ENCODE assay signal across 8 cellular contexts in the genomic region with DNA sequence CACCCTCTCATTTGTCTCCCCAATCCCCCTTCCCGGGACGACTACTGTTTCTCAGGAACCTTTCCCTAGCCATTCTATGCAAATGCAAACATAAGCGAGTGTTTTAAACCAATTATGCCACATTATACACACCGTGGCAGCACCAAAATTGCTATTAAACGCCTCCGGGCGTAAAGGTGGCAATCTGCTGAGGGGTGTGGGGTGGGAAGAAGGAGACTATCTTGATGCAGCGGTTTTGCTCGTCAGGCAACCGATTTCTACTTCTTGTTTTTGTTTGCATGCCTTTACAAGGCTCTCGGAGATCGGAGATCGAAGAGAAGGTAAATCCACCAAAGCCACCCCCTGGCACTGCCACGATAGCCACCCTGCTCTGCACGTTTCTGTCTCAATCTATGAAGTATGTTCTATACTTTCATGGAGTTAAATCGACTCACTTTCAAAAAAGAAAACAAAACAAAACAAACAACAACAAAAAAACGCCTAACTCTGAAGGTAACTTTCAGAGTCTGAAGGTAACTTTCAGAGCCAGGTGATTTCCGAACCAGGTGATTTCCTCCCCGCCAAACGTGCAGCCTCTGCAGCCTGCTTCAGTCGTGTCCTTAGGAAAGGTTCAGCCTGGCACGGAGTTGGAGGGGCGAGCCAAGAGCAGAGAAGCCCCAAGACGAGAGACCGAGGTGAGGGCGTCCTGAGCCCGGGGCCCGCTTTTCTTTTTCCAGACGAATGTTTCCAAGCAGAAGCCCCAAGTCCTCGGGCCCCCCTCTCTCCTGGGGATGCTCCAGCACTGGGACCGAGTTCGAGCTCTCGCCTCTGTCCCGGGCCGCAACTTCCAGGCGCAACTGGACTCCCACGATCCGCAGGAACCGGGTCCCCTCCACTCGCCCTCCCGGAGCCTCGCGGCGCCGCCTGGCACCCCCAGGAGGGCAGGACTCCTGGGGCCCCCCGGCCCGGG. TPM values are rescaled to one million over a fixed set of nuclear protein-coding genes. Genes with fewer than 3 reads are reported as not detected.
DNase-seq lines count a peak whose midpoint lies in the region; ATAC-seq and TF ChIP-seq lines count a peak whose summit lies in the region.

No MANE protein-coding gene starts in this region.

- H3K4me1 Mint-ChIP-seq in activated CD4-positive, alpha-beta T cell treated with anti-CD3 and anti-CD28 coated beads for 36 hours = peaks cover 37% of the 10 kb centered on the region
- peaks cover 22 to 34% of the 10 kb centered on the region in 2 donors for H3K4me1 Mint-ChIP-seq in effector memory CD8-positive, alpha-beta T cell (ENCODE audit: low read depth in 2 of 2)
- peaks cover 20 to 31% of the 10 kb centered on the region in 2 donors for H3K4me1 Mint-ChIP-seq in natural killer cell

- peak; percentile 45 for DNase-seq in activated CD4-positive, alpha-beta T cell treated with anti-CD3 and anti-CD28 coated beads for 36 hours
- DNase-seq in activated CD4-positive, alpha-beta T cell treated with anti-CD3 and anti-CD28 coated beads for 1 hour = no peak
- DNase-seq in T-helper 9 cell (peak; percentile 43), natural killer cell (peak; percentile 17), NCI-H524 treated with DMSO at 0.1 percent for 48 hours (lab: John Stamatoyannopoulos, UW) (no peak), C1 segment of cervical spinal cord (lab: John Stamatoyannopoulos, UW) (no peak)
- peak; percentile 21 to 44 (median 25) for DNase-seq in effector memory CD8-positive, alpha-beta T cell

- intact Hi-C loops in activated CD4-positive, alpha-beta T cell treated with anti-CD3 and anti-CD28 coated beads for 36 hours (cut with DNase I, micrococcal nuclease) = loop anchor here in 1 of 2 experiments (2.0 kb wide), 2 partner anchors 36 to 68 kb away; no protein-coding TSS in a partner anchor
- intact Hi-C loops in natural killer cell (cut with micrococcal nuclease) = no loop called here

- peak overlapping the region; percentile 81 for H3K27ac Mint-ChIP-seq in activated CD4-positive, alpha-beta T cell treated with anti-CD3 and anti-CD28 coated beads for 36 hours
- peak overlapping the region; percentile 92 to 95 for H3K27ac Mint-ChIP-seq in effector memory CD8-positive, alpha-beta T cell
- peak overlapping the region in 1 of 2 donors; percentile 86 for H3K27ac Mint-ChIP-seq in natural killer cell

- POLR2A ChIA-PET in activated CD4-positive, alpha-beta T cell treated with anti-CD3 and anti-CD28 coated beads for 36 hours (lab: Charles Lee) = no interaction called here

- H3K9me3 Mint-ChIP-seq in activated CD4-positive, alpha-beta T cell treated with anti-CD3 and anti-CD28 coated beads for 36 hours (ENCODE audit: low read depth) = no peaks in the 10 kb centered on the region
- H3K9me3 Mint-ChIP-seq in effector memory CD8-positive, alpha-beta T cell = no peaks in the 10 kb centered on the region
- H3K9me3 Mint-ChIP-seq in natural killer cell = no peaks in the 10 kb centered on the region

- no peak for TF ChIP-seq CTCF in natural killer cell (IDR thresholded peaks at IDR 0.05)

- H3K27me3 Mint-ChIP-seq in activated CD4-positive, alpha-beta T cell treated with anti-CD3 and anti-CD28 coated beads for 36 hours = no peaks in the 10 kb centered on the region
- peaks cover 0 to 6% of the 10 kb centered on the region in 2 donors for H3K27me3 Mint-ChIP-seq in effector memory CD8-positive, alpha-beta T cell
- peaks cover 0 to 5% of the 10 kb centered on the region in 2 donors for H3K27me3 Mint-ChIP-seq in natural killer cell (ENCODE audit: low read depth in 2 of 2)

- no peaks in the 10 kb centered on the region for H3K36me3 Mint-ChIP-seq in activated CD4-positive, alpha-beta T cell treated with anti-CD3 and anti-CD28 coated beads for 36 hours (ENCODE audit: low read depth)
- H3K36me3 Mint-ChIP-seq in effector memory CD8-positive, alpha-beta T cell (ENCODE audit: insufficient read depth) = peaks cover 4% of the 10 kb centered on the region
- H3K36me3 Mint-ChIP-seq in natural killer cell = no peaks in the 10 kb centered on the region

- peak overlapping the region; percentile 90 for H3K4me3 Mint-ChIP-seq in activated CD4-positive, alpha-beta T cell treated with anti-CD3 and anti-CD28 coated beads for 36 hours
- peak overlapping the region; percentile 89 to 95 for H3K4me3 Mint-ChIP-seq in effector memory CD8-positive, alpha-beta T cell
- H3K4me3 Mint-ChIP-seq in natural killer cell = peak overlapping the region; percentile 92

- peak; percentile 17 for ATAC-seq in activated CD4-positive, alpha-beta T cell treated with anti-CD3 and anti-CD28 coated beads for 36 hours
- peak; percentile 27 for ATAC-seq in HG03159 (IDR thresholded peaks at IDR 0.05; ENCODE audit: unreplicated experiment)
- ATAC-seq in effector memory CD8-positive, alpha-beta T cell (replicated peaks) = peak; percentile 44
- ATAC-seq in natural killer cell = peak; percentile 29 to 40 (median 40)

- CTCF ChIA-PET in activated CD4-positive, alpha-beta T cell treated with anti-CD3 and anti-CD28 coated beads for 36 hours (lab: Charles Lee) = interaction anchor here (1.3 to 1.4 kb wide), 2 partner anchors 28 to 83 kb away, joined by 5 to 6 read pairs; no protein-coding TSS in a partner anchor

RNA-seq across cellular contexts. Expression of a gene that starts 45.8 kb away (rescaled TPM):
- total RNA-seq in activated CD4-positive, alpha-beta T cell treated with anti-CD3 and anti-CD28 coated beads for 36 hours = 100 to 1,000 TPM in 1 of 2 experiments, 10 to 100 TPM in 1; 88.5 to 138 TPM
- total RNA-seq in natural killer cell = 1 to 10 TPM; 1.1 to 2.4 (median 1.9) TPM

Comparison
In these comparisons a context has a peak if more than half of its experiments do, and no peak if none do; other contexts are left out.
1. DNase-seq: peak in activated CD4-positive, alpha-beta T cell treated with anti-CD3 and anti-CD28 coated beads for 36 hours (single experiment), T-helper 9 cell (single experiment), effector memory CD8-positive, alpha-beta T cell (3 of 3) and natural killer cell (single experiment); none in activated CD4-positive, alpha-beta T cell treated with anti-CD3 and anti-CD28 coated beads for 1 hour (single experiment), NCI-H524 treated with DMSO at 0.1 percent for 48 hours (single experiment) and C1 segment of cervical spinal cord (0 of 14).
2. RNA of a gene that starts 45.8 kb away (total RNA-seq): 88.5 to 138 TPM in activated CD4-positive, alpha-beta T cell treated with anti-CD3 and anti-CD28 coated beads for 36 hours; 1.1 to 2.4 TPM in natural killer cell; every median in the first group is over 10 times any median in the second.
3. Peak in every context shown above with its lines, with median percentiles within 50 percentile points of each other: ATAC-seq and H3K4me3 Mint-ChIP-seq.